In genomic region chr4:114226968-114227760, GRCh38 we compare ENCODE assay signal across 12 cellular contexts.
DNase-seq lines count a peak whose midpoint lies in the region; ATAC-seq and TF ChIP-seq lines count a peak whose summit lies in the region.
"Had no signal": no experiment of that assay in that cellular context is flagged by ENCODE, and none has a peak within 500 bp of the region (broad histone marks: within the 10 kb centered on the region; RNA-seq: fewer than 3 reads in every experiment).

No MANE protein-coding gene starts in this region.

- DNase-seq in fibroblast of the aortic adventitia (ENCODE audit: low read depth) (peak; percentile 58), GM13976 (ENCODE audit: low spot score) (no peak), endothelial cell (ENCODE audit: low spot score) (no peak), NCI-H1092 treated with DMSO at 0.1 percent for 48 hours (lab: John Stamatoyannopoulos, UW) (no peak)
- DNase-seq: activated naive CD8-positive, alpha-beta T cell treated with anti-CD3 and anti-CD28 coated beads for 36 hours; cerebellar nuclear complex; stimulated activated naive CD4-positive, alpha-beta T cell had no signal

- no peak overlapping the region for H3K27ac Mint-ChIP-seq in endothelial cell (ENCODE audit: unreplicated experiment)
- H3K27ac Mint-ChIP-seq: activated naive CD8-positive, alpha-beta T cell treated with anti-CD3 and anti-CD28 coated beads for 36 hours had no signal

- no peak overlapping the region for H3K4me3 ChIP-seq in fibroblast of the aortic adventitia (ENCODE audit: low read depth, low read length)
- H3K4me3 ChIP-seq: K562 had no signal

- in situ Hi-C loops in GM13976 (cut with MboI; ENCODE audit: low sequenced_read_pairs, unreplicated experiment) = no loop called here

- H3K4me3 Mint-ChIP-seq in endothelial cell (ENCODE audit: unreplicated experiment) = no peak overlapping the region
- H3K4me3 Mint-ChIP-seq: activated naive CD8-positive, alpha-beta T cell treated with anti-CD3 and anti-CD28 coated beads for 36 hours had no signal

- ATAC-seq in GM18868 (IDR thresholded peaks at IDR 0.05; ENCODE audit: unreplicated experiment) (peak; percentile 55), GM21526 (IDR thresholded peaks at IDR 0.05; ENCODE audit: low FRiP score, unreplicated experiment) (peak; percentile 50), HG03342 (IDR thresholded peaks at IDR 0.05; ENCODE audit: unreplicated experiment) (peak; percentile 64), GM21528 (IDR thresholded peaks at IDR 0.05; ENCODE audit: low FRiP score, unreplicated experiment) (no peak)
- ATAC-seq: K562 had no signal

- no peaks in the 10 kb centered on the region for H3K4me1 Mint-ChIP-seq in endothelial cell (ENCODE audit: unreplicated experiment)
- H3K4me1 Mint-ChIP-seq: activated naive CD8-positive, alpha-beta T cell treated with anti-CD3 and anti-CD28 coated beads for 36 hours had no signal

- no peaks in the 10 kb centered on the region for H3K36me3 Mint-ChIP-seq in endothelial cell (ENCODE audit: low read depth, unreplicated experiment)
- H3K36me3 Mint-ChIP-seq: activated naive CD8-positive, alpha-beta T cell treated with anti-CD3 and anti-CD28 coated beads for 36 hours had no signal

- TF ChIP-seq CTCF in fibroblast of the aortic adventitia (IDR thresholded peaks at IDR 0.05; ENCODE audit: insufficient read depth, low read length) (no peak), GM13976 (IDR thresholded peaks at IDR 0.05; ENCODE audit: borderline replicate concordance, control extremely low read depth, extremely low read depth, insufficient read depth, missing control alignments) (no peak), endothelial cell (IDR thresholded peaks at IDR 0.05; ENCODE audit: unreplicated experiment) (no peak)

- H3K27me3 Mint-ChIP-seq in endothelial cell (ENCODE audit: unreplicated experiment) = no peaks in the 10 kb centered on the region

- no peaks in the 10 kb centered on the region for H3K9me3 Mint-ChIP-seq in endothelial cell (ENCODE audit: unreplicated experiment)
- H3K9me3 Mint-ChIP-seq: activated naive CD8-positive, alpha-beta T cell treated with anti-CD3 and anti-CD28 coated beads for 36 hours had no signal
